Comparison of ENCODE assay signal across 11 cellular contexts in the genomic region with DNA sequence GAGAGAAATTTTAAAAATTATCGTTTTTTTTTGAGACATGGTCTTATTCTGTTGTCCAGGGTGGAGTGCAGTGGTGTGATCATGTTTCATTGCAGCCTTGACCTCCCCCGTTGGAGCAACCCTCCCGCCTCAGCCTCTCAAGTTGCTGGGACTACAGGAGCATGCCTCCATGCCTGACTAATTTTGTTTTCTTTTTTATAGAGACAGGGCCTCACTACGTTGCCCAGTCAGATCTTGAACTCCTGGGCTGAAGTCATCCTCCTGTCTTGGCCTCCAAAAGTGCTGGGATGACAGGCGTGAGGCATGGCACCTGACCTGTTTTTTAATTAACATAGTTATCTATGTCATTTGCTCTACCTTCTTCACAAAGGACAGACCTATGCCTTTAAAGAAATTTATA. TPM values are rescaled to one million over a fixed set of nuclear protein-coding genes. Genes with fewer than 3 reads are reported as not detected.
DNase-seq lines count a peak whose midpoint lies in the region; ATAC-seq and TF ChIP-seq lines count a peak whose summit lies in the region.
"Had no signal": no experiment of that assay in that cellular context is flagged by ENCODE, and none has a peak within 500 bp of the region (broad histone marks: within the 10 kb centered on the region; RNA-seq: fewer than 3 reads in every experiment).

No MANE protein-coding gene starts in this region.

- WGBS in endodermal cell (ENCODE audit: insufficient coverage in 1 of 2, insufficient read length in 1 of 2), 2 experiments, result 89 to 96% methylated on average over 4 to 5 of the region's 5 CpGs
- 92% methylated on average over 5 of the region's 5 CpGs for WGBS in hepatocyte (ENCODE audit: low lambda C conversion rate, missing lambda C conversion rate)
- 87% methylated on average over 5 of the region's 5 CpGs for WGBS in prostate gland

- H3K9me3 Mint-ChIP-seq in T-cell (no peaks in the 10 kb centered on the region), endodermal cell (no peaks in the 10 kb centered on the region)

- peak overlapping the region; percentile 91 to 96 (median 95) for H3K4me3 Mint-ChIP-seq in T-cell
- H3K4me3 Mint-ChIP-seq in endodermal cell, result peak overlapping the region; percentile 89

- no peak for TF ChIP-seq POLR2A in prostate gland (IDR thresholded peaks at IDR 0.05)

- peaks cover 72% of the 10 kb centered on the region for H3K79me2 ChIP-seq in hepatocyte

- peak overlapping the region; percentile 89 for H3K27ac Mint-ChIP-seq in T-cell
- H3K27ac Mint-ChIP-seq in endodermal cell, result no peak overlapping the region

- no peak for TF ChIP-seq CTCF in endodermal cell (conservative IDR thresholded peaks at IDR 0.05)
- no peak for TF ChIP-seq CTCF in hepatocyte (IDR thresholded peaks at IDR 0.05; ENCODE audit: poor library complexity)
- no peak for TF ChIP-seq CTCF in prostate gland (IDR thresholded peaks at IDR 0.05)

- H3K4me1 ChIP-seq in endodermal cell (ENCODE audit: control insufficient read depth, insufficient read depth, low read length) (peaks cover 5% of the 10 kb centered on the region), hepatocyte (ENCODE audit: insufficient read depth) (no peaks in the 10 kb centered on the region), prostate gland (replicated peaks) (no peaks in the 10 kb centered on the region)
- H3K4me1 ChIP-seq: SJCRH30 had no signal

- H3K4me1 Mint-ChIP-seq in T-cell, result peaks cover 59 to 70% (median 61%) of the 10 kb centered on the region in 3 donors
- peaks cover 21% of the 10 kb centered on the region for H3K4me1 Mint-ChIP-seq in endodermal cell

- POLR2A ChIA-PET in T-cell (lab: Charles Lee), result interaction anchor here in 1 of 2 donors (0.5 kb wide), 1 partner anchor 14 kb away, joined by 4 read pairs; no protein-coding TSS in a partner anchor

- H3K27me3 ChIP-seq in endodermal cell (ENCODE audit: control insufficient read depth, insufficient read depth, low read length, poor library complexity, severe bottlenecking), result no peaks in the 10 kb centered on the region
- no peaks in the 10 kb centered on the region for H3K27me3 ChIP-seq in hepatocyte
- no peaks in the 10 kb centered on the region for H3K27me3 ChIP-seq in prostate gland (replicated peaks; ENCODE audit: insufficient read depth)
- H3K27me3 ChIP-seq: SJCRH30 had no signal

- DNase-seq in stimulated activated CD4-positive, alpha-beta T cell treated with anti-CD3 and anti-CD28 coated beads, Interleukin-1b, Interleukin-23, amount 100 ng/mL, for 48 hours, result peak; percentile 53
- DNase-seq in stimulated activated CD4-positive, alpha-beta T cell treated with anti-CD3 and anti-CD28 coated beads, Interleukin-12 subunit alpha, Interleukin-12 subunit beta, amount 100 ng/mL, for 4 hours, result no peak
- DNase-seq in T-cell, result no peak
- no peak for DNase-seq in endodermal cell
- DNase-seq in hepatocyte (ENCODE audit: low spot score), result no peak
- no peak for DNase-seq in COLO829 (ENCODE audit: low spot score)
- no peak for DNase-seq in prostate gland (ENCODE audit: low spot score)
- DNase-seq in NCI-H146 treated with DMSO at 0.1 percent for 48 hours (lab: John Stamatoyannopoulos, UW; ENCODE audit: unreplicated experiment), result no peak
- DNase-seq: GM23248, mucosa of descending colon, SJCRH30 had no signal

- no peak overlapping the region for H3K27ac ChIP-seq in endodermal cell (ENCODE audit: low read depth, low read length)
- no peak overlapping the region for H3K27ac ChIP-seq in hepatocyte
- no peak overlapping the region for H3K27ac ChIP-seq in prostate gland
- H3K27ac ChIP-seq: GM23248, SJCRH30 had no signal

- peaks cover 27% of the 10 kb centered on the region for H3K36me3 Mint-ChIP-seq in T-cell
- H3K36me3 Mint-ChIP-seq in endodermal cell (ENCODE audit: low read depth), result peaks cover 33% of the 10 kb centered on the region

- H3K9me3 ChIP-seq in endodermal cell (ENCODE audit: control insufficient read depth, low read length) (no peaks in the 10 kb centered on the region), hepatocyte (ENCODE audit: low read depth) (no peaks in the 10 kb centered on the region), prostate gland (no peaks in the 10 kb centered on the region)
- H3K9me3 ChIP-seq: mucosa of descending colon, SJCRH30 had no signal

- H3K9ac ChIP-seq in endodermal cell (ENCODE audit: extremely low read depth, low read length, poor library complexity, severe bottlenecking), result no peak overlapping the region

- CTCF ChIA-PET in T-cell (lab: Charles Lee), result interaction anchor here in 1 of 2 donors (1.1 kb wide), 1 partner anchor 23 kb away, joined by 4 read pairs; no protein-coding TSS in a partner anchor

- no peak overlapping the region for H3K4me2 ChIP-seq in hepatocyte

- H3K4me3 ChIP-seq in endodermal cell (ENCODE audit: low read length) (no peak overlapping the region), hepatocyte (no peak overlapping the region), prostate gland (no peak overlapping the region)
- H3K4me3 ChIP-seq: mucosa of descending colon, SJCRH30 had no signal

- H3K9me2 ChIP-seq in hepatocyte (replicated peaks; ENCODE audit: insufficient read depth), result no peaks in the 10 kb centered on the region

- H3K27me3 Mint-ChIP-seq in T-cell, result no peaks in the 10 kb centered on the region
- H3K27me3 Mint-ChIP-seq in endodermal cell (ENCODE audit: insufficient read depth), result no peaks in the 10 kb centered on the region

- H3K36me3 ChIP-seq in endodermal cell (ENCODE audit: control insufficient read depth, insufficient read depth, low read length) (peaks cover 34% of the 10 kb centered on the region), hepatocyte (replicated peaks; ENCODE audit: insufficient read depth, low read depth) (no peaks in the 10 kb centered on the region), prostate gland (no peaks in the 10 kb centered on the region)
- H3K36me3 ChIP-seq: SJCRH30 had no signal

- H2AFZ ChIP-seq in hepatocyte, result no peak overlapping the region
- H2AFZ ChIP-seq: GM23248 had no signal

- no peak for ATAC-seq in T-cell (replicated peaks in 1 of 4)
- ATAC-seq: mucosa of descending colon had no signal

- H4K20me1 ChIP-seq in hepatocyte (ENCODE audit: insufficient read depth, poor library complexity, severe bottlenecking), result peaks cover 27% of the 10 kb centered on the region

- intact Hi-C loops in prostate gland (cut with DNase I), result no loop called here

RNA-seq across cellular contexts. Expression of gene RNF138, which starts 3.5 kb away (rescaled TPM):
- 100 to 1,000 TPM in 1 of 5 donors, 10 to 100 TPM in 4; 61.3 to 103 (median 67.5) TPM for total RNA-seq in T-cell
- total RNA-seq in endodermal cell, result 10 to 100 TPM; 45.2 to 59.6 TPM
- polyA plus RNA-seq in endodermal cell (2013, experiment 1 of 2), result 70.9 TPM
- polyA plus RNA-seq in endodermal cell (2013, experiment 2 of 2), result 56.7 TPM
- 35.8 and 41.1 TPM in 2 replicates for total RNA-seq in hepatocyte
- polyA plus RNA-seq in hepatocyte, result 13.1 and 18.5 TPM in 2 replicates
- 10 to 100 TPM; 25.4 to 72.9 TPM for total RNA-seq in prostate gland
